In genomic region chr3:127017781-127018180, GRCh38 we compare ENCODE assay signal across 5 cellular contexts.
"Had no signal": no experiment of that assay in that cellular context is flagged by ENCODE, and none has a peak within 500 bp of the region (broad histone marks: within the 10 kb centered on the region; RNA-seq: fewer than 3 reads in every experiment).

No MANE protein-coding gene starts in this region.

- H3K4me1 ChIP-seq: HAP-1 had no signal

- ATAC-seq: GM23338, HCT116 had no signal

- DNase-seq: HFFc6, KG1 had no signal

- H2AFZ ChIP-seq: GM23338 had no signal

- H3K4me3 ChIP-seq: GM23338, HAP-1 had no signal

- H3K4me2 ChIP-seq: GM23338 had no signal

- H3K9me3 ChIP-seq: HAP-1 had no signal
